ENCODE assay signal across 1 cellular context in the genomic region with DNA sequence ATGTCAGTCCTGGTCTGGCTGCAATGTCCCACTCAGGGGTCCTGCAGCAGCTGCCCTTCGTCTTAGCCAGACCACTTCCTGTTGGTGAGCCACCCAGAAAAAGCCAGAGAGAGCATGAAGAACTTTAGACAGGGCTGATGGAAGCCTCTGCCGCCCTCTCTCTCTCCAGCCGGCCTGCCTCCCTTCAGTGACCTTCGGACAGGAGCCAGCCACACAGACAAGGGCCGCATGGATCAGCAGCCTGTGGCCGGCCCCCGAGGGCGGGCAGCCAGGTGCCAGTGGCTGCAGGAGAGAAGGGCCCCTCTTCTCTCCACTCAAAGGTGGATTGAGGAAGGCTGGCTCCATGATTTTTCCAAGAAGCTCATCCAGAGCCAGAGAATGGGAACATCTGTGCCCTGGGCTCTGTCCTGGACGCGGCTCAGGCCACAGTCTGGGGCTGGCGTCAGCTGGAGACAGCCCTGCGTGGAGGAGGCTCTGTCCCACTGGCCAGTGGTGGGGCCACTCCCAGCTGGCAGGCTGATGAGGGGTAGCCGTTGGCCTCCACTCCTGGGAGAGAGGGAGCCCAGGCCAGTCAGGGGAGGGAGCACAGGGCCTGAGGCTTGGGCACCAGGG.
TF ChIP-seq lines count a peak whose summit lies in the region.

No MANE protein-coding gene starts in this region.

TF ChIP-seq in K562, 482 proteins besides CTCF, POLR2A, EP300 and RAD21 (continued from another document):
- TF ChIP-seq, protein P1, sequence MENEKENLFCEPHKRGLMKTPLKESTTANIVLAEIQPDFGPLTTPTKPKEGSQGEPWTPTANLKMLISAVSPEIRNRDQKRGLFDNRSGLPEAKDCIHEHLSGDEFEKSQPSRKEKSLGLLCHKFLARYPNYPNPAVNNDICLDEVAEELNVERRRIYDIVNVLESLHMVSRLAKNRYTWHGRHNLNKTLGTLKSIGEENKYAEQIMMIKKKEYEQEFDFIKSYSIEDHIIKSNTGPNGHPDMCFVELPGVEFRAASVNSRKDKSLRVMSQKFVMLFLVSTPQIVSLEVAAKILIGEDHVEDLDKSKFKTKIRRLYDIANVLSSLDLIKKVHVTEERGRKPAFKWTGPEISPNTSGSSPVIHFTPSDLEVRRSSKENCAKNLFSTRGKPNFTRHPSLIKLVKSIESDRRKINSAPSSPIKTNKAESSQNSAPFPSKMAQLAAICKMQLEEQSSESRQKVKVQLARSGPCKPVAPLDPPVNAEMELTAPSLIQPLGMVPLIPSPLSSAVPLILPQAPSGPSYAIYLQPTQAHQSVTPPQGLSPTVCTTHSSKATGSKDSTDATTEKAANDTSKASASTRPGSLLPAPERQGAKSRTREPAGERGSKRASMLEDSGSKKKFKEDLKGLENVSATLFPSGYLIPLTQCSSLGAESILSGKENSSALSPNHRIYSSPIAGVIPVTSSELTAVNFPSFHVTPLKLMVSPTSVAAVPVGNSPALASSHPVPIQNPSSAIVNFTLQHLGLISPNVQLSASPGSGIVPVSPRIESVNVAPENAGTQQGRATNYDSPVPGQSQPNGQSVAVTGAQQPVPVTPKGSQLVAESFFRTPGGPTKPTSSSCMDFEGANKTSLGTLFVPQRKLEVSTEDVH (IDR thresholded peaks at IDR 0.05; ENCODE audit: low read depth, partially characterized antibody), result no peak
- no peak for TF ChIP-seq ILF3 (IDR thresholded peaks at IDR 0.05; ENCODE audit: borderline replicate concordance)
- no peak for TF ChIP-seq ATF7 (IDR thresholded peaks at IDR 0.05)
